ENCODE assay signal across 26 cellular contexts in genomic region chr10:23196915-23197314, GRCh38. TPM values are rescaled to one million over a fixed set of nuclear protein-coding genes. Genes with fewer than 3 reads are reported as not detected.
"Had no signal": no experiment of that assay in that cellular context is flagged by ENCODE, and none has a peak within 500 bp of the region (broad histone marks: within the 10 kb centered on the region; RNA-seq: fewer than 3 reads in every experiment).

No MANE protein-coding gene starts in this region.

- H3K4me3 ChIP-seq: ascending aorta, Peyer's patch had no signal

- H3K27ac ChIP-seq: ascending aorta, KMS-11, Peyer's patch, RWPE1 had no signal

- H3K4me2 ChIP-seq: KMS-11 had no signal

- H3K4me1 Mint-ChIP-seq: central memory CD8-positive, alpha-beta T cell had no signal

- H3K4me3 Mint-ChIP-seq: activated CD8-positive, alpha-beta T cell treated with anti-CD3 and anti-CD28 coated beads, Interleukin-2, amount 10 ng/mL, durations not matched to agents 7 days and 5 days; activated naive CD8-positive, alpha-beta T cell treated with anti-CD3 and anti-CD28 coated beads, Interleukin-2, amount 50 U/mL, for 24 hours; central memory CD8-positive, alpha-beta T cell; T-helper 1 cell treated with Interleukin-12 subunit alpha and Interleukin-12 subunit beta and Interleukin-4 antibody, amounts not matched to agents 30 μg/mL and 1 μg/mL, for 36 hours had no signal

- H3K4me1 ChIP-seq: ascending aorta had no signal

- H3K9me3 Mint-ChIP-seq: activated naive CD4-positive, alpha-beta T cell treated with anti-CD3 and anti-CD28 coated beads, Interleukin-2, amount 50 U/mL, for 72 hours; activated naive CD8-positive, alpha-beta T cell treated with anti-CD3 and anti-CD28 coated beads, Interleukin-2, amount 50 U/mL, for 24 hours; central memory CD8-positive, alpha-beta T cell; T-helper 1 cell treated with Interleukin-12 subunit alpha and Interleukin-12 subunit beta and Interleukin-4 antibody, amounts not matched to agents 30 μg/mL and 1 μg/mL, for 36 hours had no signal

- ATAC-seq: activated CD8-positive, alpha-beta T cell treated with anti-CD3 and anti-CD28 coated beads, Interleukin-2, amount 10 ng/mL, durations not matched to agents 7 days and 5 days; activated naive CD4-positive, alpha-beta T cell treated with anti-CD3 and anti-CD28 coated beads, Interleukin-2, amount 50 U/mL, for 72 hours; activated naive CD8-positive, alpha-beta T cell treated with anti-CD3 and anti-CD28 coated beads, Interleukin-2, amount 50 U/mL, for 24 hours had no signal

- H3K27ac Mint-ChIP-seq: activated CD8-positive, alpha-beta T cell treated with anti-CD3 and anti-CD28 coated beads, Interleukin-2, amount 10 ng/mL, durations not matched to agents 7 days and 5 days; activated naive CD4-positive, alpha-beta T cell treated with anti-CD3 and anti-CD28 coated beads, Interleukin-2, amount 50 U/mL, for 72 hours; activated naive CD8-positive, alpha-beta T cell treated with anti-CD3 and anti-CD28 coated beads, Interleukin-2, amount 50 U/mL, for 24 hours; T-helper 1 cell treated with Interleukin-12 subunit alpha and Interleukin-12 subunit beta and Interleukin-4 antibody, amounts not matched to agents 30 μg/mL and 1 μg/mL, for 36 hours had no signal

- DNase-seq: activated CD4-positive, alpha-beta T cell treated with anti-CD3 and anti-CD28 coated beads, Interleukin-2, amount 50 U/mL, for 4 hours; activated CD4-positive, CD25-positive, alpha-beta regulatory T cell; activated CD8-positive, alpha-beta memory T cell treated with anti-CD3 and anti-CD28 coated beads, Interleukin-2, amount 50 U/mL, for 48 hours; activated CD8-positive, alpha-beta T cell treated with anti-CD3 and anti-CD28 coated beads, Interleukin-2, amount 10 ng/mL, durations not matched to agents 7 days and 5 days; activated effector memory CD4-positive, alpha-beta T cell treated with anti-CD3 and anti-CD28 coated beads, Interleukin-2, amount 50 U/mL, for 16 hours; activated naive CD4-positive, alpha-beta T cell treated with Interleukin-2 at 50 U/mL for 16 hours; activated naive CD8-positive, alpha-beta T cell treated with anti-CD3 and anti-CD28 coated beads, Interleukin-2, amount 50 U/mL, for 24 hours; activated T-cell treated with anti-CD3 and anti-CD28 coated beads, Interleukin-2, amount 50 U/mL, for 1 hour; amniotic stem cell; NCI-H146; NCI-H510A treated with DMSO at 0.1 percent for 48 hours; NCI-H69; NK-92 treated with Interleukin-12 subunit alpha and Interleukin-12 subunit beta, amount 100 ng/mL, for 24 hours; OCI-M1; Peyer's patch; Right ventricle myocardium superior; T-helper 9 cell had no signal

- H3K36me3 Mint-ChIP-seq: activated naive CD4-positive, alpha-beta T cell treated with anti-CD3 and anti-CD28 coated beads, Interleukin-2, amount 50 U/mL, for 72 hours; brain had no signal

- H3K36me3 ChIP-seq: ascending aorta, Peyer's patch had no signal

- H3K9me3 ChIP-seq: ascending aorta, Peyer's patch had no signal

RNA-seq across cellular contexts. Expression of gene PTF1A, which starts 4.8 kb away (rescaled TPM):
- total RNA-seq: activated CD8-positive, alpha-beta T cell treated with anti-CD3 and anti-CD28 coated beads, Interleukin-2, amount 10 ng/mL, durations not matched to agents 7 days and 5 days; activated naive CD4-positive, alpha-beta T cell treated with anti-CD3 and anti-CD28 coated beads, Interleukin-2, amount 50 U/mL, for 72 hours; ascending aorta; MCF 10A; Peyer's patch; Right ventricle myocardium superior; SK-MEL-5 had no signal
